In genomic region chr19:55766466-55766865, GRCh38 we compare ENCODE assay signal across 1 cellular context.
TF ChIP-seq lines count a peak whose summit lies in the region.

No MANE protein-coding gene starts in this region.

TF ChIP-seq in GM12878, 131 proteins besides CTCF, POLR2A, EP300 and RAD21:
- TF ChIP-seq SPI1 (IDR thresholded peaks at IDR 0.05; ENCODE audit: borderline replicate concordance, insufficient read depth, low read depth, low read length) (peak; percentile 30; the same call in 1 of the 2 replicates), IKZF2 (IDR thresholded peaks at IDR 0.05) (no peak)
